In the genomic region with DNA sequence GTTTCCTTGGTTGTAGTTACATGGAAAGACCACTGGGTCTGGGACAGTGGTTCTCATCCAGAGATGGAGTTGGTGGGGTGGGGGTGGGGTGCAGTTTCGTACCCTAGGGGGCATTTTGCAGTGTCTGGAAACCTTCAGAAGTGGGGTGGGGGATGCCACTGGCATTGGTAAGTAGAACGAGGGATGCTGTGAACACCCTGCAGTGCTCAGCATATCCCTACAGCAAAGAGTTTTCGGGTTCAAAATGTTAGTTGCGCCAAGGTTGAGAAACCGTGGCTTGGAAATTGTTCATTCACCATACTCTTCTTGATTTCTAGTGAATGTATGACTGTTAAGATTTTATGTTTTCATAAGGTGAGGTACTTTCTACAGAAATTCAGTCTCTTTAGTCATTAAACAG, we compare ENCODE assay signal across 13 cellular contexts. TPM values are rescaled to one million over a fixed set of nuclear protein-coding genes. Genes with fewer than 3 reads are reported as not detected.
DNase-seq lines count a peak whose midpoint lies in the region; ATAC-seq and TF ChIP-seq lines count a peak whose summit lies in the region.
"Had no signal": no experiment of that assay in that cellular context is flagged by ENCODE, and none has a peak within 500 bp of the region (broad histone marks: within the 10 kb centered on the region; RNA-seq: fewer than 3 reads in every experiment).

No MANE protein-coding gene starts in this region.

- no peak overlapping the region for H3T11ph ChIP-seq in H9 (ENCODE audit: low read length)

- H3K9me3 ChIP-seq in H9 (ENCODE audit: control insufficient read depth, low read depth, low read length) = no peaks in the 10 kb centered on the region
- H3K9me3 ChIP-seq in naive thymus-derived CD4-positive, alpha-beta T cell (ENCODE audit: control insufficient read depth in 2 of 3, low read length in 3 of 3) = no peaks in the 10 kb centered on the region
- H3K9me3 ChIP-seq: left ventricle myocardium inferior had no signal

- no peak overlapping the region for H2BK12ac ChIP-seq in H9 (ENCODE audit: insufficient read length, low read depth, low read length)

- CTCF ChIA-PET in naive thymus-derived CD4-positive, alpha-beta T cell (lab: Charles Lee) = no interaction called here

- H3K4me3 ChIP-seq in naive thymus-derived CD4-positive, alpha-beta T cell (ENCODE audit: low read length) = no peak overlapping the region
- H3K4me3 ChIP-seq: left ventricle myocardium inferior, skin epidermis had no signal

- peaks cover 2% of the 10 kb centered on the region; the same call in 1 of the 2 replicates for H3K4me1 ChIP-seq in H9 (ENCODE audit: insufficient read depth, low read length)
- peaks cover 30 to 36% of the 10 kb centered on the region in 2 donors for H3K4me1 ChIP-seq in naive thymus-derived CD4-positive, alpha-beta T cell (ENCODE audit: control insufficient read depth in 2 of 2, insufficient read depth in 2 of 2, low read length in 2 of 2)
- H3K4me1 ChIP-seq: left ventricle myocardium inferior had no signal

- H3K4me2 ChIP-seq in H9 (ENCODE audit: insufficient read depth, insufficient read length, low read length) = no peak overlapping the region

- peaks cover 35% of the 10 kb centered on the region for H3K36me3 Mint-ChIP-seq in T-helper 1 cell treated with Interleukin-12 subunit alpha and Interleukin-12 subunit beta and Interleukin-4 antibody, amounts not matched to agents 30 μg/mL and 1 μg/mL, for 36 hours (ENCODE audit: low read depth)
- H3K36me3 Mint-ChIP-seq in H9 (ENCODE audit: insufficient read depth in 1 of 3, low read depth in 3 of 3) = no peaks in the 10 kb centered on the region
- H3K36me3 Mint-ChIP-seq in activated naive CD4-positive, alpha-beta T cell treated with anti-CD3 and anti-CD28 coated beads, Interleukin-2, amount 50 U/mL, for 72 hours = peaks cover 24 to 25% of the 10 kb centered on the region in 2 donors
- peaks cover 0 to 29% (median 15%) of the 10 kb centered on the region in 5 donors for H3K36me3 Mint-ChIP-seq in naive thymus-derived CD4-positive, alpha-beta T cell

- H3K27ac Mint-ChIP-seq in T-helper 1 cell treated with Interleukin-12 subunit alpha and Interleukin-12 subunit beta and Interleukin-4 antibody, amounts not matched to agents 30 μg/mL and 1 μg/mL, for 36 hours = peak overlapping the region; percentile 96
- peak overlapping the region in 1 of 3 experiments; percentile 42; a peak in 1 of 7 replicates for H3K27ac Mint-ChIP-seq in H9
- H3K27ac Mint-ChIP-seq in activated naive CD4-positive, alpha-beta T cell treated with anti-CD3 and anti-CD28 coated beads, Interleukin-2, amount 50 U/mL, for 72 hours = peak overlapping the region; percentile 95 to 97
- H3K27ac Mint-ChIP-seq in naive thymus-derived CD4-positive, alpha-beta T cell = peak overlapping the region; percentile 6 to 94 (median 76)

- H2AK5ac ChIP-seq in H9 (ENCODE audit: insufficient read length, low read length) = no peak overlapping the region

- no peak overlapping the region for H3K23ac ChIP-seq in H9 (ENCODE audit: insufficient read length, low read depth, low read length)

- TF ChIP-seq CTCF in H9 (conservative IDR thresholded peaks at IDR 0.05) = 0 out of 3 replicates have a peak, but pooled peaks have one; percentile 26

- no peaks in the 10 kb centered on the region for H3K27me3 Mint-ChIP-seq in T-helper 1 cell treated with Interleukin-12 subunit alpha and Interleukin-12 subunit beta and Interleukin-4 antibody, amounts not matched to agents 30 μg/mL and 1 μg/mL, for 36 hours (ENCODE audit: low read depth)
- no peaks in the 10 kb centered on the region for H3K27me3 Mint-ChIP-seq in H9 (ENCODE audit: low read depth)
- H3K27me3 Mint-ChIP-seq in naive thymus-derived CD4-positive, alpha-beta T cell = no peaks in the 10 kb centered on the region

- H3K56ac ChIP-seq in H9 (ENCODE audit: insufficient read length, low read depth, low read length) = no peak overlapping the region

- H3K23me2 ChIP-seq in H9 (ENCODE audit: insufficient read length, low read depth, low read length, poor library complexity, severe bottlenecking) = no peaks in the 10 kb centered on the region

- no peak for DNase-seq in T-helper 1 cell
- DNase-seq in H9 = no peak
- DNase-seq in activated naive CD4-positive, alpha-beta T cell treated with anti-CD3 and anti-CD28 coated beads, Interleukin-2, amount 50 U/mL, for 72 hours (ENCODE audit: low spot score in 2 of 2) = no peak
- no peak for DNase-seq in naive thymus-derived CD4-positive, alpha-beta T cell
- DNase-seq in COLO668 (lab: John Stamatoyannopoulos, UW; ENCODE audit: unreplicated experiment) = no peak
- DNase-seq: left ventricle myocardium inferior, NCI-H2107 had no signal

- peak; percentile 13 to 37 for ATAC-seq in activated naive CD4-positive, alpha-beta T cell treated with anti-CD3 and anti-CD28 coated beads, Interleukin-2, amount 50 U/mL, for 72 hours
- no peak for ATAC-seq in naive thymus-derived CD4-positive, alpha-beta T cell
- ATAC-seq in GM19463 (IDR thresholded peaks at IDR 0.05; ENCODE audit: unreplicated experiment) (no peak), HG02623 (IDR thresholded peaks at IDR 0.05; ENCODE audit: unreplicated experiment) (no peak)

- H4K5ac ChIP-seq in H9 (ENCODE audit: insufficient read length, low read depth, low read length) = no peak overlapping the region

- H4K91ac ChIP-seq in H9 (ENCODE audit: insufficient read length, low read depth, low read length) = no peak overlapping the region

- H3K27ac ChIP-seq in H9 (ENCODE audit: insufficient read length, low read depth, low read length) = no peak overlapping the region
- H3K27ac ChIP-seq in naive thymus-derived CD4-positive, alpha-beta T cell (ENCODE audit: low read depth, low read length) = no peak overlapping the region
- H3K27ac ChIP-seq: 22Rv1, HL-60, left ventricle myocardium inferior had no signal

- H3K36me3 ChIP-seq in naive thymus-derived CD4-positive, alpha-beta T cell (ENCODE audit: control insufficient read depth in 2 of 3, insufficient read depth in 3 of 3, low read length in 3 of 3) = peaks cover 0 to 6% (median 0%) of the 10 kb centered on the region in 3 experiments
- H3K36me3 ChIP-seq: left ventricle myocardium inferior had no signal

- peaks cover 69% of the 10 kb centered on the region for H3K4me1 Mint-ChIP-seq in T-helper 1 cell treated with Interleukin-12 subunit alpha and Interleukin-12 subunit beta and Interleukin-4 antibody, amounts not matched to agents 30 μg/mL and 1 μg/mL, for 36 hours (ENCODE audit: low read depth)
- H3K4me1 Mint-ChIP-seq in H9 = peaks cover 25 to 34% of the 10 kb centered on the region in 2 experiments
- peaks cover 45 to 75% (median 67%) of the 10 kb centered on the region in 7 donors for H3K4me1 Mint-ChIP-seq in naive thymus-derived CD4-positive, alpha-beta T cell

- no peak overlapping the region for H3K4ac ChIP-seq in H9 (ENCODE audit: low read depth, low read length)

- no peaks in the 10 kb centered on the region for H4K20me1 ChIP-seq in H9 (ENCODE audit: control insufficient read depth, insufficient read depth, insufficient read length)

- H2AFZ ChIP-seq in H9 (ENCODE audit: low read length) = no peak overlapping the region

- H3K14ac ChIP-seq in H9 (ENCODE audit: insufficient read depth, low read length) = no peak overlapping the region

- H3K27me3 ChIP-seq in H9 (ENCODE audit: insufficient read depth, low read length) = no peaks in the 10 kb centered on the region
- H3K27me3 ChIP-seq in naive thymus-derived CD4-positive, alpha-beta T cell (ENCODE audit: control insufficient read depth in 2 of 2, insufficient read depth in 2 of 2, low read length in 2 of 2) = no peaks in the 10 kb centered on the region

- no peaks in the 10 kb centered on the region for H3K79me1 ChIP-seq in H9 (ENCODE audit: insufficient read depth, low read depth, low read length, poor library complexity, severe bottlenecking)

- no peak overlapping the region for H2BK5ac ChIP-seq in H9 (ENCODE audit: insufficient read length, low read length)

- no peaks in the 10 kb centered on the region for H3K9me3 Mint-ChIP-seq in T-helper 1 cell treated with Interleukin-12 subunit alpha and Interleukin-12 subunit beta and Interleukin-4 antibody, amounts not matched to agents 30 μg/mL and 1 μg/mL, for 36 hours
- H3K9me3 Mint-ChIP-seq in H9 = no peaks in the 10 kb centered on the region
- H3K9me3 Mint-ChIP-seq in activated naive CD4-positive, alpha-beta T cell treated with anti-CD3 and anti-CD28 coated beads, Interleukin-2, amount 50 U/mL, for 72 hours = no peaks in the 10 kb centered on the region
- H3K9me3 Mint-ChIP-seq in naive thymus-derived CD4-positive, alpha-beta T cell = peaks cover 0 to 4% (median 0%) of the 10 kb centered on the region in 11 donors

- H3K18ac ChIP-seq in H9 (ENCODE audit: insufficient read length, low read depth, low read length) = no peak overlapping the region

- no peak overlapping the region for H3K9ac ChIP-seq in H9 (ENCODE audit: extremely low read depth, insufficient read length, low read length)

- no peak overlapping the region for H2BK20ac ChIP-seq in H9 (ENCODE audit: low read depth, low read length, poor library complexity, severe bottlenecking)

- POLR2A ChIA-PET in naive thymus-derived CD4-positive, alpha-beta T cell (lab: Charles Lee) = no interaction called here

- intact Hi-C loops in naive thymus-derived CD4-positive, alpha-beta T cell (cut with micrococcal nuclease) = loop anchor here (1.0 to 5.0 kb wide), 6 partner anchors 11 to 46 kb away; no protein-coding TSS in a partner anchor

- peak overlapping the region; percentile 81 for H3K4me3 Mint-ChIP-seq in T-helper 1 cell treated with Interleukin-12 subunit alpha and Interleukin-12 subunit beta and Interleukin-4 antibody, amounts not matched to agents 30 μg/mL and 1 μg/mL, for 36 hours
- H3K4me3 Mint-ChIP-seq in H9 = no peak overlapping the region
- H3K4me3 Mint-ChIP-seq in naive thymus-derived CD4-positive, alpha-beta T cell = peak overlapping the region in 8 of 10 donors; percentile 25 to 84 (median 56)

- H2BK120ac ChIP-seq in H9 (ENCODE audit: low read depth, low read length, poor library complexity, severe bottlenecking) = no peak overlapping the region

- no peak overlapping the region for H4K8ac ChIP-seq in H9 (replicated peaks; ENCODE audit: insufficient read length, low read depth, low read length)

- H2BK15ac ChIP-seq in H9 (ENCODE audit: low read depth, low read length) = no peak overlapping the region

- H3K79me2 ChIP-seq in H9 (ENCODE audit: insufficient read depth, low read length) = peaks cover 3% of the 10 kb centered on the region

- no CpG with 5 or more reads among the region's 5 CpGs for WGBS in H9 (ENCODE audit: extremely low coverage, insufficient read length, low lambda C conversion rate)

RNA-seq across cellular contexts. Expression of a gene that starts 28.7 kb away (rescaled TPM):
- total RNA-seq in H9 (2021) = 9.6 TPM in 2 replicates
- total RNA-seq in activated naive CD4-positive, alpha-beta T cell treated with anti-CD3 and anti-CD28 coated beads, Interleukin-2, amount 50 U/mL, for 72 hours = 10 to 100 TPM; 54.9 to 97.0 TPM
- 10 to 100 TPM; 27.7 to 74.4 (median 44.1) TPM for total RNA-seq in naive thymus-derived CD4-positive, alpha-beta T cell
- 10 to 100 TPM; 16.1 to 23.8 TPM for polyA plus RNA-seq in naive thymus-derived CD4-positive, alpha-beta T cell

Comparison
In these comparisons a context has a peak if more than half of its experiments do, and no peak if none do; other contexts are left out.
1. H3K4me3 Mint-ChIP-seq: peak in T-helper 1 cell treated with Interleukin-12 subunit alpha and Interleukin-12 subunit beta and Interleukin-4 antibody, amounts not matched to agents 30 μg/mL and 1 μg/mL, for 36 hours (single experiment) and naive thymus-derived CD4-positive, alpha-beta T cell (8 of 10); none in H9 (0 of 2).
2. ATAC-seq: peak in activated naive CD4-positive, alpha-beta T cell treated with anti-CD3 and anti-CD28 coated beads, Interleukin-2, amount 50 U/mL, for 72 hours (2 of 2); none in naive thymus-derived CD4-positive, alpha-beta T cell (single experiment), GM19463 (single experiment) and HG02623 (single experiment).